Comparison of ENCODE assay signal across 1 cellular context in genomic region chr20:62716198-62716940, GRCh38.
TF ChIP-seq lines count a peak whose summit lies in the region.

No MANE protein-coding gene starts in this region.

TF ChIP-seq in H1, 55 proteins besides CTCF, POLR2A, EP300 and RAD21 (continued from another document):
- TF ChIP-seq, protein P1, sequence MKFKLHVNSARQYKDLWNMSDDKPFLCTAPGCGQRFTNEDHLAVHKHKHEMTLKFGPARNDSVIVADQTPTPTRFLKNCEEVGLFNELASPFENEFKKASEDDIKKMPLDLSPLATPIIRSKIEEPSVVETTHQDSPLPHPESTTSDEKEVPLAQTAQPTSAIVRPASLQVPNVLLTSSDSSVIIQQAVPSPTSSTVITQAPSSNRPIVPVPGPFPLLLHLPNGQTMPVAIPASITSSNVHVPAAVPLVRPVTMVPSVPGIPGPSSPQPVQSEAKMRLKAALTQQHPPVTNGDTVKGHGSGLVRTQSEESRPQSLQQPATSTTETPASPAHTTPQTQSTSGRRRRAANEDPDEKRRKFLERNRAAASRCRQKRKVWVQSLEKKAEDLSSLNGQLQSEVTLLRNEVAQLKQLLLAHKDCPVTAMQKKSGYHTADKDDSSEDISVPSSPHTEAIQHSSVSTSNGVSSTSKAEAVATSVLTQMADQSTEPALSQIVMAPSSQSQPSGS (IDR thresholded peaks at IDR 0.05; ENCODE audit: low read length) = no peak
- TF ChIP-seq KDM5A (IDR thresholded peaks at IDR 0.05; ENCODE audit: low read length) (no peak), CHD2 (IDR thresholded peaks at IDR 0.05; ENCODE audit: low read length) (no peak), BRCA1 (IDR thresholded peaks at IDR 0.05; ENCODE audit: low read depth, low read length) (no peak), SIX5 (IDR thresholded peaks at IDR 0.05; ENCODE audit: low read depth, low read length) (no peak), CTBP2 (IDR thresholded peaks at IDR 0.05; ENCODE audit: borderline replicate concordance, insufficient read depth, insufficient read length, low read length) (no peak), ASH2L (IDR thresholded peaks at IDR 0.05; ENCODE audit: low read length) (no peak)
